ENCODE assay signal across 9 cellular contexts in the genomic region with DNA sequence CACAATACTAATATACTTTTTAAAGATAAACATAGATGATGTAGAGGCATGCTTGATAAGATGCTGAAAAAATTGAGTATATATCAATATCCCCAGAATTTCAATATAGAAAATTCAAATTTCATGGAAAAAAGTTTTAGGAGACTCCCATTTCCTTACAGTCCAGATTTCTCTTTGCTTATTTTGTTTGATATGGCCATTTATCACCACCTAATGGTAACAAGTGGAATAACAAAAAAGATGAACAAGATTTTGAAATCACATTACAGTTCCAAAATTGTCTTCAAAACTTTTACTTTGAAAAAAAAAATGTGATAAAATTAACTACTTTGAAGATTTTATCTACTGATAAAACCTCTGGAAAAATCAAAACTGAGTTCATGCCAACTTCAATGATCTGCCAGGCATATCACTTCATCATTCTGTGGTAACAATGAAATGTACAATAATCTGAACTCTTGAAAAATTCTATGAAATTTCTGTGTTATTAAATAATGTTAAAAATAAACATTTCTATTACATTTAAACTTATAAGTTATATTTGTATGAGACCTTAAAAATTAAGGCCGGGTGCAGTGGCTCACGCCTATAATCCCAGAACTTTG. TPM values are rescaled to one million over a fixed set of nuclear protein-coding genes. Genes with fewer than 3 reads are reported as not detected.
DNase-seq lines count a peak whose midpoint lies in the region; ATAC-seq and TF ChIP-seq lines count a peak whose summit lies in the region.
"Had no signal": no experiment of that assay in that cellular context is flagged by ENCODE, and none has a peak within 500 bp of the region (broad histone marks: within the 10 kb centered on the region; RNA-seq: fewer than 3 reads in every experiment).

No MANE protein-coding gene starts in this region.

- H3K4me1 ChIP-seq in DND-41 (ENCODE audit: insufficient read depth, low read length) = no peaks in the 10 kb centered on the region

- no peaks in the 10 kb centered on the region for H3K27me3 Mint-ChIP-seq in brain
- no peaks in the 10 kb centered on the region for H3K27me3 Mint-ChIP-seq in activated CD4-positive, alpha-beta memory T cell treated with anti-CD3 and anti-CD28 coated beads, Interleukin-2, amount 10 ng/mL, durations not matched to agents 7 days and 5 days

- H4K20me1 ChIP-seq in DND-41 (ENCODE audit: insufficient read depth, low read length) = no peaks in the 10 kb centered on the region

- no peaks in the 10 kb centered on the region for H3K9me3 Mint-ChIP-seq in brain
- no peaks in the 10 kb centered on the region for H3K9me3 Mint-ChIP-seq in activated CD4-positive, alpha-beta memory T cell treated with anti-CD3 and anti-CD28 coated beads, Interleukin-2, amount 10 ng/mL, durations not matched to agents 7 days and 5 days

- ATAC-seq in DND-41 (ENCODE audit: insufficient read depth, low read depth) = no peak
- peak; percentile 68 for ATAC-seq in left lobe of liver

- CTCF ChIA-PET in activated CD4-positive, alpha-beta memory T cell treated with anti-CD3 and anti-CD28 coated beads, Interleukin-2, amount 10 ng/mL, durations not matched to agents 7 days and 5 days (lab: Charles Lee) = no interaction called here

- no peak overlapping the region for H3K27ac Mint-ChIP-seq in brain
- no peak overlapping the region for H3K27ac Mint-ChIP-seq in activated CD4-positive, alpha-beta memory T cell treated with anti-CD3 and anti-CD28 coated beads, Interleukin-2, amount 10 ng/mL, durations not matched to agents 7 days and 5 days

- no peaks in the 10 kb centered on the region for H3K27me3 ChIP-seq in DND-41 (ENCODE audit: insufficient read depth, low read length, poor library complexity)

- no peak overlapping the region for H3K4me3 Mint-ChIP-seq in brain
- no peak overlapping the region for H3K4me3 Mint-ChIP-seq in activated CD4-positive, alpha-beta memory T cell treated with anti-CD3 and anti-CD28 coated beads, Interleukin-2, amount 10 ng/mL, durations not matched to agents 7 days and 5 days

- H3K9ac ChIP-seq in DND-41 (ENCODE audit: low read depth, low read length) = no peak overlapping the region

- no peak for DNase-seq in DND-41
- peak; percentile 42 for DNase-seq in M059J (ENCODE audit: low read depth)
- DNase-seq in left lobe of liver (ENCODE audit: low spot score) = no peak
- no peak for DNase-seq in activated T-cell treated with anti-CD3 and anti-CD28 coated beads for 4 hours
- no peak for DNase-seq in activated CD8-positive, alpha-beta memory T cell treated with anti-CD3 and anti-CD28 coated beads, Interleukin-2, amount 50 U/mL, for 48 hours
- no peak for DNase-seq in activated CD4-positive, alpha-beta memory T cell treated with anti-CD3 and anti-CD28 coated beads, Interleukin-2, amount 10 ng/mL, durations not matched to agents 7 days and 5 days
- no peak for DNase-seq in stimulated activated naive CD4-positive, alpha-beta T cell treated with Interleukin-2 at 50 U/mL for 16 hours (lab: John Stamatoyannopoulos, UW)

- peaks cover 3% of the 10 kb centered on the region; the same call in 1 of the 2 replicates for H3K36me3 ChIP-seq in DND-41 (ENCODE audit: insufficient read depth, low read length)

- no peak overlapping the region for H3K4me3 ChIP-seq in DND-41 (ENCODE audit: low read depth in 1 of 2, low read length in 2 of 2)

- TF ChIP-seq CTCF in DND-41 (IDR thresholded peaks at IDR 0.05; ENCODE audit: borderline replicate concordance, extremely low read depth, low read length, poor library complexity, severe bottlenecking) (peak; percentile 55), brain (conservative IDR thresholded peaks at IDR 0.05) (peak; percentile 76 to 80)

- H3K9me3 ChIP-seq in DND-41 (ENCODE audit: insufficient read depth, low read length, severe bottlenecking) = no peaks in the 10 kb centered on the region

- POLR2A ChIA-PET in activated CD4-positive, alpha-beta memory T cell treated with anti-CD3 and anti-CD28 coated beads, Interleukin-2, amount 10 ng/mL, durations not matched to agents 7 days and 5 days (lab: Charles Lee) = no interaction called here

- no peak overlapping the region for H2AFZ ChIP-seq in DND-41 (ENCODE audit: low read depth, low read length)

- H3K4me2 ChIP-seq in DND-41 (ENCODE audit: insufficient read depth, low read length) = no peak overlapping the region

- H3K79me2 ChIP-seq in DND-41 (ENCODE audit: insufficient read depth, low read length) = no peaks in the 10 kb centered on the region

- peaks cover 3% of the 10 kb centered on the region for H3K36me3 Mint-ChIP-seq in brain
- no peaks in the 10 kb centered on the region for H3K36me3 Mint-ChIP-seq in activated CD4-positive, alpha-beta memory T cell treated with anti-CD3 and anti-CD28 coated beads, Interleukin-2, amount 10 ng/mL, durations not matched to agents 7 days and 5 days (ENCODE audit: low read depth)

- peaks cover 3% of the 10 kb centered on the region for H3K4me1 Mint-ChIP-seq in brain
- H3K4me1 Mint-ChIP-seq in activated CD4-positive, alpha-beta memory T cell treated with anti-CD3 and anti-CD28 coated beads, Interleukin-2, amount 10 ng/mL, durations not matched to agents 7 days and 5 days = no peaks in the 10 kb centered on the region

- no peak overlapping the region for H3K27ac ChIP-seq in DND-41 (ENCODE audit: low read length)

RNA-seq across cellular contexts. Expression of gene MIPEP, which starts 17.5 kb away (rescaled TPM):
- total RNA-seq in M059J (2014; rRNA removed; shearing (Covaris generic)) = 6.6 and 11.5 TPM in 2 replicates
- polyA plus RNA-seq in brain (ENCODE audit: insufficient read depth, low read depth, low replicate concordance) = 7.8 TPM
- total RNA-seq in left lobe of liver = 12.0 TPM
- total RNA-seq in activated CD4-positive, alpha-beta memory T cell treated with anti-CD3 and anti-CD28 coated beads, Interleukin-2, amount 10 ng/mL, durations not matched to agents 7 days and 5 days = 1 to 10 TPM; 8.6 to 8.8 TPM

RNA-seq across cellular contexts. Expression of gene C1QTNF9B, which starts 25.6 kb away (rescaled TPM):
- total RNA-seq in M059J (2014; rRNA removed; shearing (Covaris generic)) = not detected in 2 replicates
- polyA plus RNA-seq in brain (ENCODE audit: insufficient read depth, low read depth, low replicate concordance) = not detected
- not detected for total RNA-seq in left lobe of liver
- total RNA-seq in activated CD4-positive, alpha-beta memory T cell treated with anti-CD3 and anti-CD28 coated beads, Interleukin-2, amount 10 ng/mL, durations not matched to agents 7 days and 5 days = not detected
- polyA plus RNA-seq: keratinocyte had no signal
